ENCODE assay signal across 1 cellular context in the genomic region with DNA sequence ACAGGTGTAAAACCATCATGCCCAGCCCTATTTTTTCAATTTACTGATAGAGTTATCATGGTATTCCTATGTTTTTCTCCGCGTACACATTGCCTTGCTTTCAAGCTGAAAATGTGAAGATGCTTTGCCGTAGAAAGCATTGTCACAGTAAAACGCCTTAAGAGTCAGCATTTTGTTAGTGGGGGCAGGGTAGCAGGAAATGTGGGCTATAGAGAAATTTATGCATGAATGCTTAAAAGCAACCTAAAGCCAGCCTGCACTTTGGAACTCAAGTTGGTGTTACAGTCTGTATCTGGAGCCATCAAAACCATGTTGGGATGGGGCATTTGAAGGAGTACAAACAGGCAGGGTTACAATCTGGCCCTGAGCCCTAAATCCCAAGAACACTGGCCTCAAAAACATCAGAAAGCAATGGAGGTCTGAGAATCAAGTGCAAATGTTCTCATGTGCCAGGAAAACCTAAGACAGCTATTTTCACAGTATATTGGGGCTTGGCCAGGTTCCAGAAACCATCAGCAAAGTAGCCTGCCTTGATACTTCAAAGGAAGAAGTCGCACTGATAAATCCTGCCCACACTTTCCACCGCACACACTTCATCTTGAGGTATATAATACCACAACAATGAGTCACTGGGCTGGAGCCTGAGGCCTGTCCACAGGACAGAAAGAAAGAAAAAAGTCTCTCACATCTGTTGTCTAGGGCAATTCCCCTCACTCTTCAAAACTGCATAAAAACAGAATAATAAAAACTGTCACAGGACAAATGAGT.
TF ChIP-seq lines count a peak whose summit lies in the region.

No MANE protein-coding gene starts in this region.

TF ChIP-seq in GM12878, 131 proteins besides CTCF, POLR2A, EP300 and RAD21 (continued from another document):
- TF ChIP-seq SMARCA5 (IDR thresholded peaks at IDR 0.05): no peak
- TF ChIP-seq CHD1 (IDR thresholded peaks at IDR 0.05; ENCODE audit: low read depth, low read length): no peak
- TF ChIP-seq ZNF274 (IDR thresholded peaks at IDR 0.05; ENCODE audit: insufficient read depth, insufficient read length): no peak
- TF ChIP-seq, protein P1, sequence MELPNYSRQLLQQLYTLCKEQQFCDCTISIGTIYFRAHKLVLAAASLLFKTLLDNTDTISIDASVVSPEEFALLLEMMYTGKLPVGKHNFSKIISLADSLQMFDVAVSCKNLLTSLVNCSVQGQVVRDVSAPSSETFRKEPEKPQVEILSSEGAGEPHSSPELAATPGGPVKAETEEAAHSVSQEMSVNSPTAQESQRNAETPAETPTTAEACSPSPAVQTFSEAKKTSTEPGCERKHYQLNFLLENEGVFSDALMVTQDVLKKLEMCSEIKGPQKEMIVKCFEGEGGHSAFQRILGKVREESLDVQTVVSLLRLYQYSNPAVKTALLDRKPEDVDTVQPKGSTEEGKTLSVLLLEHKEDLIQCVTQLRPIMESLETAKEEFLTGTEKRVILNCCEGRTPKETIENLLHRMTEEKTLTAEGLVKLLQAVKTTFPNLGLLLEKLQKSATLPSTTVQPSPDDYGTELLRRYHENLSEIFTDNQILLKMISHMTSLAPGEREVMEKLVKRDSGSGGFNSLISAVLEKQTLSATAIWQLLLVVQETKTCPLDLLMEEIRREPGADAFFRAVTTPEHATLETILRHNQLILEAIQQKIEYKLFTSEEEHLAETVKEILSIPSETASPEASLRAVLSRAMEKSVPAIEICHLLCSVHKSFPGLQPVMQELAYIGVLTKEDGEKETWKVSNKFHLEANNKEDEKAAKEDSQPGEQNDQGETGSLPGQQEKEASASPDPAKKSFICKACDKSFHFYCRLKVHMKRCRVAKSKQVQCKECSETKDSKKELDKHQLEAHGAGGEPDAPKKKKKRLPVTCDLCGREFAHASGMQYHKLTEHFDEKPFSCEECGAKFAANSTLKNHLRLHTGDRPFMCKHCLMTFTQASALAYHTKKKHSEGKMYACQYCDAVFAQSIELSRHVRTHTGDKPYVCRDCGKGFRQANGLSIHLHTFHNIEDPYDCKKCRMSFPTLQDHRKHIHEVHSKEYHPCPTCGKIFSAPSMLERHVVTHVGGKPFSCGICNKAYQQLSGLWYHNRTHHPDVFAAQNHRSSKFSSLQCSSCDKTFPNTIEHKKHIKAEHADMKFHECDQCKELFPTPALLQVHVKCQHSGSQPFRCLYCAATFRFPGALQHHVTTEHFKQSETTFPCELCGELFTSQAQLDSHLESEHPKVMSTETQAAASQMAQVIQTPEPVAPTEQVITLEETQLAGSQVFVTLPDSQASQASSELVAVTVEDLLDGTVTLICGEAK (IDR thresholded peaks at IDR 0.05; ENCODE audit: borderline replicate concordance): no peak
- no peak for TF ChIP-seq SREBF2 (IDR thresholded peaks at IDR 0.05; ENCODE audit: low read length)
- TF ChIP-seq ZNF207 (IDR thresholded peaks at IDR 0.05; ENCODE audit: borderline replicate concordance): 0 out of 2 replicates have a peak, but pooled peaks have one; percentile 38
- no peak for TF ChIP-seq ZNF622 (IDR thresholded peaks at IDR 0.05)
